In the genomic region with DNA sequence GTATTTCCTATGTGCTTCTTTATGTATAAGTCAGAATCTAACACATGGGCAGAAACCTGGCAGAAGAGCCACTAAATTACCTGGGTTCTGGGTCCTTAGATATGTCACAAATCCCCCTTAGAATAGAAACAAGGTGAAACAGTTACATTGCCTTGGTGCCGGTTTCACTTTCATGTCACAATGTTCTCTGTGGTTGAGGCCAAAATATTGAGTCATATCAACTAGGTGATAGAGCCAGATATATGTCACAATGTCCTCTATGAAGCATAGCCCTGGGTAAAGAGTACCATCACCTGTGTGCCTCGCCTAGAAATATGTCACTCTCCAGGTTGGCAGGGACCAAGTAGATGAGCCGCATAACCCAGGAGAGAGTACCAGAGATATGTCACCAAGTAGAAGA, we compare ENCODE assay signal across 21 cellular contexts.
"Had no signal": no experiment of that assay in that cellular context is flagged by ENCODE, and none has a peak within 500 bp of the region (broad histone marks: within the 10 kb centered on the region; RNA-seq: fewer than 3 reads in every experiment).

No MANE protein-coding gene starts in this region.

- H3K27ac Mint-ChIP-seq: activated naive CD8-positive, alpha-beta T cell; activated T-cell treated with anti-CD3 and anti-CD28 coated beads, Interleukin-2, amount 50 U/mL, for 72 hours; dendritic cell treated with granulocyte-macrophage colony-stimulating factor and Interleukin-4, amounts not matched to agents 40 ng/mL and 50 ng/mL, for 4 days; mesothelial cell of epicardium; nephron had no signal

- FAIRE-seq: kidney had no signal

- H3K4me1 Mint-ChIP-seq: mesothelial cell of epicardium, nephron had no signal

- ATAC-seq: esophagus mucosa, gastroesophageal sphincter, heart left ventricle, left lobe of liver had no signal

- H3K9me3 Mint-ChIP-seq: activated T-cell treated with anti-CD3 and anti-CD28 coated beads, Interleukin-2, amount 50 U/mL, for 72 hours; dendritic cell treated with granulocyte-macrophage colony-stimulating factor and Interleukin-4, amounts not matched to agents 40 ng/mL and 50 ng/mL, for 4 days; mesothelial cell of epicardium; nephron had no signal

- H3K27me3 Mint-ChIP-seq: activated naive CD8-positive, alpha-beta T cell; dendritic cell treated with granulocyte-macrophage colony-stimulating factor and Interleukin-4, amounts not matched to agents 40 ng/mL and 50 ng/mL, for 4 days had no signal

- DNase-seq: activated CD4-positive, alpha-beta T cell treated with anti-CD3 and anti-CD28 coated beads for 48 hours; activated gamma-delta T cell; amygdala; effector CD8-positive, alpha-beta T cell; heart left ventricle; kidney; nucleus accumbens; posterior cingulate gyrus; sigmoid colon; stimulated activated naive CD4-positive, alpha-beta T cell; substantia nigra; tibial artery; WERI-Rb-1 had no signal

- H3K4me3 Mint-ChIP-seq: activated naive CD8-positive, alpha-beta T cell; activated T-cell treated with anti-CD3 and anti-CD28 coated beads, Interleukin-2, amount 50 U/mL, for 72 hours; dendritic cell treated with granulocyte-macrophage colony-stimulating factor and Interleukin-4, amounts not matched to agents 40 ng/mL and 50 ng/mL, for 4 days; mesothelial cell of epicardium; nephron had no signal
